22 cellular contexts compared by ENCODE assay signal in the genomic region with DNA sequence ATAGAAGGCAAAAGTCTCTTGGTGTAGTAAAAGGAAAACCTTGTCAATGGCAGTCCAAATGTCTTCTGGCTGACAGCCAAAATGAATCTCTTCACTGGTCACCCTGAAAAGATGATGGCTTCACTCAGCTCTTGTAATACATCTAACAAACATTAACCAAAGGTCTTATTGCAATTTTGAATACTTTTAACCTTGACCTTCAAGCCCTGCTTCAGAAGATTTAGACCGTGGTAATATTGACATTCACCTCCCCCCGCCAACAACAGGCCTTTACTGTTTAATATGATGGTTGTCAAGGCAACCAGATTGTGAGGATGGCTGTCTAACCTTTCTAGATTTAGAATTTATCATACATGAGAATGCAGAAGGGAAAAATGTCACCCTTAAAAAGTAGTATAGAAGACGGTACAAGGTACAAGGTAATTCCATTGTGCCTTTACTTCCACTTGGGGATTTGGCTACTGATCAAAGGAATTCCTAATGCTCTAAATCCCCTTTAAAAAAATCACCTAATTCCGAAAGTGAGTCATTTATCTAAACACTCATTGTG.
DNase-seq lines count a peak whose midpoint lies in the region; ATAC-seq and TF ChIP-seq lines count a peak whose summit lies in the region.
"Had no signal": no experiment of that assay in that cellular context is flagged by ENCODE, and none has a peak within 500 bp of the region (broad histone marks: within the 10 kb centered on the region; RNA-seq: fewer than 3 reads in every experiment).

No MANE protein-coding gene starts in this region.

- H3K4me3 ChIP-seq in OCI-LY7 (ENCODE audit: low read depth, low read length, poor library complexity, severe bottlenecking) (no peak overlapping the region), A673 (ENCODE audit: low read depth, low read length, poor library complexity, severe bottlenecking) (no peak overlapping the region)
- H3K4me3 ChIP-seq: adrenal gland, sigmoid colon, vagina had no signal

- H3K4me1 Mint-ChIP-seq in stimulated activated memory B cell treated with anti-CD40 and anti-IgM and Interleukin-4, amounts not matched to agents 10 μg/mL and 1 μg/mL and 100 μg/mL, for 72 hours, result peaks cover 48% of the 10 kb centered on the region
- H3K4me1 Mint-ChIP-seq: CD4-positive, alpha-beta memory T cell; immature natural killer cell had no signal

- intact Hi-C loops in OCI-LY7 (cut with micrococcal nuclease; ENCODE audit: unreplicated experiment), result loop anchor here (2.0 to 10.0 kb wide), 2 partner anchors 341 to 373 kb away; no protein-coding TSS in a partner anchor
- intact Hi-C loops in A673 (cut with micrococcal nuclease; ENCODE audit: unreplicated experiment), result no loop called here
- intact Hi-C loops in left ventricle myocardium superior (cut with micrococcal nuclease), result no loop called here

- CTCF ChIA-PET in OCI-LY7 (lab: Charles Lee; ENCODE audit: unreplicated experiment) (interaction anchor here (1.6 to 2.8 kb wide), 2 partner anchors 58 to 278 kb away, joined by 4 to 16 read pairs; no protein-coding TSS in a partner anchor), A673 (lab: Charles Lee) (no interaction called here)

- POLR2A ChIA-PET in OCI-LY7 (lab: Charles Lee), result interaction anchor here (0.8 to 1.1 kb wide), 3 partner anchors 10 to 278 kb away, joined by 3 to 4 read pairs (median 3); no protein-coding TSS in a partner anchor
- POLR2A ChIA-PET in A673 (lab: Charles Lee; ENCODE audit: low non-redundant PET), result no interaction called here

- H3K27me3 ChIP-seq in A673 (replicated peaks; ENCODE audit: insufficient read depth, low read depth, low read length, poor library complexity), result no peaks in the 10 kb centered on the region
- H3K27me3 ChIP-seq: adrenal gland, sigmoid colon, vagina had no signal

- no peaks in the 10 kb centered on the region for H3K36me3 Mint-ChIP-seq in stimulated activated memory B cell treated with anti-CD40 and anti-IgM and Interleukin-4, amounts not matched to agents 10 μg/mL and 1 μg/mL and 100 μg/mL, for 72 hours
- H3K36me3 Mint-ChIP-seq: CD4-positive, alpha-beta memory T cell; immature natural killer cell; mesothelial cell of epicardium had no signal

- peak overlapping the region; percentile 38 for H3K27ac Mint-ChIP-seq in stimulated activated memory B cell treated with anti-CD40 and anti-IgM and Interleukin-4, amounts not matched to agents 10 μg/mL and 1 μg/mL and 100 μg/mL, for 72 hours
- H3K27ac Mint-ChIP-seq: CD4-positive, alpha-beta memory T cell; immature natural killer cell; mesothelial cell of epicardium; T-helper 2 cell treated with Interferon-gamma antibody and Interleukin-4, amounts not matched to agents 5 μg/mL and 100 μg/mL, for 36 hours had no signal

- DNase-seq in NCI-H82 (lab: John Stamatoyannopoulos, UW), result peak; percentile 45
- no peak for DNase-seq in NCI-H82 treated with DMSO at 0.1 percent for 48 hours (lab: John Stamatoyannopoulos, UW; ENCODE audit: unreplicated experiment)
- DNase-seq in OCI-LY7 (ENCODE audit: low spot score), result peak; percentile 38
- DNase-seq in kidney glomerular epithelial cell (lab: John Stamatoyannopoulos, UW), result peak; percentile 60
- DNase-seq in A673 (ENCODE audit: low spot score), result no peak
- DNase-seq in superior temporal gyrus (ENCODE audit: extremely low spot score), result no peak
- DNase-seq in left ventricle myocardium superior, result no peak
- DNase-seq: activated effector memory CD4-positive, alpha-beta T cell treated with Interleukin-2 at 50 U/mL for 16 hours; adrenal gland; CD4-positive, alpha-beta memory T cell; effector CD4-positive, alpha-beta T cell; immature natural killer cell; NCI-H1092 treated with DMSO at 0.1 percent for 48 hours; NCI-H446 treated with DMSO at 0.1 percent for 48 hours; nucleus accumbens; SHP77 treated with DMSO at 0.1 percent for 48 hours; sigmoid colon; stimulated activated CD4-positive, alpha-beta T cell treated with anti-CD3 and anti-CD28 coated beads, Interleukin-1b, Interleukin-23, amount 100 ng/mL, for 48 hours had no signal

- TF ChIP-seq CTCF in OCI-LY7 (conservative IDR thresholded peaks at IDR 0.05; ENCODE audit: low read length), result no peak
- no peak for TF ChIP-seq CTCF in A673 (conservative IDR thresholded peaks at IDR 0.05; ENCODE audit: low read depth, low read length)

- no peaks in the 10 kb centered on the region for H3K9me3 Mint-ChIP-seq in stimulated activated memory B cell treated with anti-CD40 and anti-IgM and Interleukin-4, amounts not matched to agents 10 μg/mL and 1 μg/mL and 100 μg/mL, for 72 hours
- H3K9me3 Mint-ChIP-seq: mesothelial cell of epicardium; T-helper 2 cell treated with Interferon-gamma antibody and Interleukin-4, amounts not matched to agents 5 μg/mL and 100 μg/mL, for 36 hours had no signal

- BruUV-seq in OCI-LY7 (replicated peaks; lab: Mats Ljungman, UMichigan) (no TSS peak), A673 (replicated peaks; lab: Mats Ljungman, UMichigan) (no TSS peak)

- no peaks in the 10 kb centered on the region for H4K20me1 ChIP-seq in OCI-LY7 (ENCODE audit: insufficient read depth, low read length)

- H3K27ac ChIP-seq in OCI-LY7 (ENCODE audit: low read depth, low read length, poor library complexity, severe bottlenecking) (no peak overlapping the region), A673 (ENCODE audit: low read depth, low read length, poor library complexity, severe bottlenecking) (no peak overlapping the region)
- H3K27ac ChIP-seq: adrenal gland, sigmoid colon, vagina had no signal

- H2AFZ ChIP-seq in OCI-LY7 (ENCODE audit: low read length), result no peak overlapping the region

- peak overlapping the region; percentile 58 for H3K4me2 ChIP-seq in OCI-LY7 (ENCODE audit: low read length)

- H3K9me3 ChIP-seq in OCI-LY7 (ENCODE audit: low read length), result no peaks in the 10 kb centered on the region
- peaks cover 6% of the 10 kb centered on the region for H3K9me3 ChIP-seq in A673 (ENCODE audit: low read depth, low read length, poor library complexity, severe bottlenecking)
- H3K9me3 ChIP-seq: adrenal gland, sigmoid colon, vagina had no signal

- H3K4me1 ChIP-seq in OCI-LY7 (ENCODE audit: insufficient read depth, low read length, poor library complexity, severe bottlenecking) (peaks cover 53% of the 10 kb centered on the region), A673 (ENCODE audit: insufficient read depth, low read length, poor library complexity, severe bottlenecking) (no peaks in the 10 kb centered on the region)

- H3K9me2 ChIP-seq in OCI-LY7 (ENCODE audit: insufficient read depth, low read length), result no peaks in the 10 kb centered on the region

- H3K36me3 ChIP-seq in OCI-LY7 (ENCODE audit: insufficient read depth, low read length) (no peaks in the 10 kb centered on the region), A673 (ENCODE audit: insufficient read depth, low read length, poor library complexity, severe bottlenecking) (no peaks in the 10 kb centered on the region)
- H3K36me3 ChIP-seq: adrenal gland, sigmoid colon, vagina had no signal

- no peaks in the 10 kb centered on the region for H3K27me3 Mint-ChIP-seq in stimulated activated memory B cell treated with anti-CD40 and anti-IgM and Interleukin-4, amounts not matched to agents 10 μg/mL and 1 μg/mL and 100 μg/mL, for 72 hours
- H3K27me3 Mint-ChIP-seq: CD4-positive, alpha-beta memory T cell had no signal

- ATAC-seq in stimulated activated memory B cell treated with anti-CD40 and anti-IgM and Interleukin-4, amounts not matched to agents 10 μg/mL and 1 μg/mL and 100 μg/mL, for 72 hours, result no peak
- no peak for ATAC-seq in left ventricle myocardium superior

- H3K4me3 Mint-ChIP-seq in stimulated activated memory B cell treated with anti-CD40 and anti-IgM and Interleukin-4, amounts not matched to agents 10 μg/mL and 1 μg/mL and 100 μg/mL, for 72 hours, result no peak overlapping the region
- H3K4me3 Mint-ChIP-seq: CD4-positive, alpha-beta memory T cell; immature natural killer cell; mesothelial cell of epicardium; T-helper 2 cell treated with Interferon-gamma antibody and Interleukin-4, amounts not matched to agents 5 μg/mL and 100 μg/mL, for 36 hours had no signal

- H3K79me2 ChIP-seq in OCI-LY7 (ENCODE audit: insufficient read depth, low read depth, low read length), result no peaks in the 10 kb centered on the region

Comparison
In these comparisons a context has a peak if more than half of its experiments do, and no peak if none do; other contexts are left out.
1. DNase-seq: peak in NCI-H82 (single experiment), OCI-LY7 (single experiment) and kidney glomerular epithelial cell (single experiment); none in NCI-H82 treated with DMSO at 0.1 percent for 48 hours (single experiment), A673 (single experiment), superior temporal gyrus (single experiment) and left ventricle myocardium superior (single experiment).